ENCODE assay signal across 11 cellular contexts in genomic region chr16:30068333-30068732, GRCh38. TPM values are rescaled to one million over a fixed set of nuclear protein-coding genes. Genes with fewer than 3 reads are reported as not detected.
DNase-seq lines count a peak whose midpoint lies in the region; ATAC-seq, FAIRE-seq and TF ChIP-seq lines count a peak whose summit lies in the region.
"Had no signal": no experiment of that assay in that cellular context is flagged by ENCODE, and none has a peak within 500 bp of the region (broad histone marks: within the 10 kb centered on the region; RNA-seq: fewer than 3 reads in every experiment).

No MANE protein-coding gene starts in this region.

- H3K4me1 Mint-ChIP-seq in activated T-helper 2 cell treated with anti-CD3 and anti-CD28 coated beads, Interferon-gamma antibody, Interleukin-2, Interleukin-4, amounts not matched to agents 10 μg/mL and 5 μg/mL and 100 μg/mL, durations not matched to agents 14 hours and 24 hours and 36 hours (ENCODE audit: low read depth), result peaks cover 32% of the 10 kb centered on the region
- peaks cover 43% of the 10 kb centered on the region for H3K4me1 Mint-ChIP-seq in mesothelial cell of epicardium

- H3K9me3 Mint-ChIP-seq in activated T-helper 2 cell treated with anti-CD3 and anti-CD28 coated beads, Interferon-gamma antibody, Interleukin-2, Interleukin-4, amounts not matched to agents 10 μg/mL and 5 μg/mL and 100 μg/mL, durations not matched to agents 14 hours and 24 hours and 36 hours, result no peaks in the 10 kb centered on the region
- H3K9me3 Mint-ChIP-seq in mesothelial cell of epicardium, result no peaks in the 10 kb centered on the region

- H3K4me3 ChIP-seq in HepG2 (replicated peaks in 1 of 3; ENCODE audit: insufficient read depth in 1 of 3, low read depth in 2 of 3, low read length in 3 of 3) (peak overlapping the region in 2 of 3 experiments; percentile 16 to 47; a peak in 4 of 6 replicates), right lobe of liver (no peak overlapping the region), uterus (no peak overlapping the region), prostate gland (no peak overlapping the region)

- TF ChIP-seq CTCF in HepG2 (CRISPR knock-in tag; IDR thresholded peaks at IDR 0.05) (no peak), right lobe of liver (IDR thresholded peaks at IDR 0.05) (no peak), mesothelial cell of epicardium (IDR thresholded peaks at IDR 0.05; ENCODE audit: unreplicated experiment) (no peak), uterus (IDR thresholded peaks at IDR 0.05) (no peak), prostate gland (IDR thresholded peaks at IDR 0.05) (no peak)

- H3K27ac ChIP-seq in HepG2 (ENCODE audit: extremely low read length, insufficient read depth, low read length), result peak overlapping the region; percentile 32
- H3K27ac ChIP-seq in right lobe of liver, result no peak overlapping the region
- H3K27ac ChIP-seq in uterus, result peak overlapping the region; percentile 9 to 43
- H3K27ac ChIP-seq in prostate gland, result peak overlapping the region in 1 of 2 donors; percentile 97

- peak overlapping the region; percentile 90; the same call in 1 of the 2 replicates for H3K9ac ChIP-seq in HepG2 (ENCODE audit: insufficient read depth, low read depth, low read length)

- peaks cover 0 to 2% of the 10 kb centered on the region in 2 experiments; a peak in 1 of 5 replicates for H3K27me3 ChIP-seq in HepG2 (ENCODE audit: control insufficient read depth in 1 of 2, insufficient read depth in 2 of 2, low read length in 2 of 2)
- H3K27me3 ChIP-seq in right lobe of liver, result no peaks in the 10 kb centered on the region
- H3K27me3 ChIP-seq in uterus, result no peaks in the 10 kb centered on the region
- no peaks in the 10 kb centered on the region for H3K27me3 ChIP-seq in prostate gland (replicated peaks; ENCODE audit: insufficient read depth)

- peak overlapping the region; percentile 99 for H3K4me2 ChIP-seq in HepG2 (ENCODE audit: low read depth, low read length)

- H3K4me3 Mint-ChIP-seq in activated T-helper 2 cell treated with anti-CD3 and anti-CD28 coated beads, Interferon-gamma antibody, Interleukin-2, Interleukin-4, amounts not matched to agents 10 μg/mL and 5 μg/mL and 100 μg/mL, durations not matched to agents 14 hours and 24 hours and 36 hours (ENCODE audit: low read depth), result peak overlapping the region; percentile 70
- H3K4me3 Mint-ChIP-seq in mesothelial cell of epicardium, result peak overlapping the region; percentile 45

- WGBS in HepG2 (ENCODE audit: low lambda C conversion rate), result 96% methylated on average over 9 of the region's 9 CpGs
- 74% methylated on average over 3 of the region's 9 CpGs for WGBS in right lobe of liver (ENCODE audit: insufficient coverage, low coverage, low lambda C conversion rate, missing lambda C conversion rate)
- WGBS in prostate gland, result 84% methylated on average over 9 of the region's 9 CpGs

- no peak overlapping the region for H2AFZ ChIP-seq in HepG2 (ENCODE audit: low read length)

- ATAC-seq in HepG2, result no peak
- ATAC-seq in right lobe of liver, result no peak

- H3K27me3 Mint-ChIP-seq in activated T-helper 2 cell treated with anti-CD3 and anti-CD28 coated beads, Interferon-gamma antibody, Interleukin-2, Interleukin-4, amounts not matched to agents 10 μg/mL and 5 μg/mL and 100 μg/mL, durations not matched to agents 14 hours and 24 hours and 36 hours (ENCODE audit: low read depth), result no peaks in the 10 kb centered on the region
- H3K27me3 Mint-ChIP-seq in mesothelial cell of epicardium (ENCODE audit: low read depth), result no peaks in the 10 kb centered on the region

- H3K4me1 ChIP-seq in HepG2 (ENCODE audit: insufficient read depth, low read length), result peaks cover 61% of the 10 kb centered on the region
- peaks cover 0 to 44% (median 7%) of the 10 kb centered on the region in 4 donors for H3K4me1 ChIP-seq in right lobe of liver
- peaks cover 13 to 37% of the 10 kb centered on the region in 2 donors for H3K4me1 ChIP-seq in uterus
- peaks cover 37% of the 10 kb centered on the region for H3K4me1 ChIP-seq in prostate gland (replicated peaks)

- no peak for DNase-seq in HepG2 (ENCODE audit: low spot score)
- DNase-seq in right lobe of liver, result no peak
- DNase-seq in activated T-helper 2 cell treated with anti-CD3 and anti-CD28 coated beads, Interferon-gamma antibody, Interleukin-2, Interleukin-4, amounts not matched to agents 10 μg/mL and 5 μg/mL and 100 μg/mL, durations not matched to agents 14 hours and 24 hours and 36 hours (ENCODE audit: low spot score), result no peak
- DNase-seq in mesothelial cell of epicardium (ENCODE audit: low spot score in 2 of 2, unreplicated experiment in 2 of 2), result no peak
- DNase-seq in uterus, result no peak
- DNase-seq in hepatic stellate cell (ENCODE audit: low spot score), result no peak
- DNase-seq in prostate gland (ENCODE audit: low spot score), result no peak
- DNase-seq in stimulated activated naive CD4-positive, alpha-beta T cell (lab: John Stamatoyannopoulos, UW), result no peak
- DNase-seq: NCI-H2171 treated with DMSO at 0.1 percent for 48 hours had no signal

- intact Hi-C loops in HepG2 (cut with micrococcal nuclease; ENCODE audit: unreplicated experiment), result loop anchor here (5.0 kb wide), 1 partner anchor 679 kb away; the partner anchor contains the start of gene PHKG2
- intact Hi-C loops in right lobe of liver (cut with DNase I), result no loop called here
- intact Hi-C loops in activated T-helper 2 cell treated with anti-CD3 and anti-CD28 coated beads, Interferon-gamma antibody, Interleukin-2, Interleukin-4, amounts not matched to agents 10 μg/mL and 5 μg/mL and 100 μg/mL, durations not matched to agents 14 hours and 24 hours and 36 hours (cut with micrococcal nuclease), result loop anchor here (10.0 kb wide), 1 partner anchor 286 kb away; the partner anchor contains the start of gene CD2BP2
- intact Hi-C loops in uterus (cut with DNase I; ENCODE audit: low total_unique reads), result no loop called here
- intact Hi-C loops in prostate gland (cut with DNase I), result loop anchor here (5.0 to 10.0 kb wide), 2 partner anchors 54 to 586 kb away; partner anchors contain the start of genes FBRS, MAPK3 and PRR14

- H3K36me3 Mint-ChIP-seq in activated T-helper 2 cell treated with anti-CD3 and anti-CD28 coated beads, Interferon-gamma antibody, Interleukin-2, Interleukin-4, amounts not matched to agents 10 μg/mL and 5 μg/mL and 100 μg/mL, durations not matched to agents 14 hours and 24 hours and 36 hours (ENCODE audit: low read depth), result peaks cover 81% of the 10 kb centered on the region
- H3K36me3 Mint-ChIP-seq in mesothelial cell of epicardium, result peaks cover 30% of the 10 kb centered on the region

- FAIRE-seq in HepG2 (lab: Jason Lieb, UNC), result no peak
- FAIRE-seq: HTR-8/SVneo had no signal

- peak overlapping the region; percentile 74 for H3K27ac Mint-ChIP-seq in activated T-helper 2 cell treated with anti-CD3 and anti-CD28 coated beads, Interferon-gamma antibody, Interleukin-2, Interleukin-4, amounts not matched to agents 10 μg/mL and 5 μg/mL and 100 μg/mL, durations not matched to agents 14 hours and 24 hours and 36 hours
- H3K27ac Mint-ChIP-seq in mesothelial cell of epicardium, result peak overlapping the region; percentile 66

- peaks cover 71% of the 10 kb centered on the region for H4K20me1 ChIP-seq in HepG2 (ENCODE audit: insufficient read depth, low read length)

- no TSS peak for BruUV-seq in HepG2 (replicated peaks; lab: Mats Ljungman, UMichigan)

- POLR2A ChIA-PET in HepG2 (lab: Yijun Ruan, JAX), result interaction anchor here (9.1 kb wide), 1 partner anchor 23 kb away, joined by 120 read pairs; the partner anchor contains the start of gene TBX6

- H3K36me3 ChIP-seq in HepG2 (replicated peaks in 1 of 2; ENCODE audit: control insufficient read depth in 1 of 2, insufficient read depth in 2 of 2, low read length in 2 of 2) (peaks cover 35 to 57% of the 10 kb centered on the region in 2 experiments), right lobe of liver (peaks cover 15 to 53% (median 31%) of the 10 kb centered on the region in 4 donors), uterus (no peaks in the 10 kb centered on the region), prostate gland (peaks cover 14 to 24% of the 10 kb centered on the region in 2 donors)

- H3K9me3 ChIP-seq in HepG2 (ENCODE audit: low read length) (no peaks in the 10 kb centered on the region), right lobe of liver (no peaks in the 10 kb centered on the region), uterus (no peaks in the 10 kb centered on the region), prostate gland (no peaks in the 10 kb centered on the region)

- TF ChIP-seq EP300 in HepG2 (IDR thresholded peaks at IDR 0.05; ENCODE audit: low read depth in 2 of 2, low read length in 2 of 2) (no peak), HepG2 (CRISPR knock-in tag; IDR thresholded peaks at IDR 0.05; ENCODE audit: borderline replicate concordance) (no peak)

- no peak for TF ChIP-seq RAD21 in HepG2 (CRISPR knock-in tag; IDR thresholded peaks at IDR 0.05)

- in situ Hi-C loops in HepG2 (cut with HindIII; ENCODE audit: extremely low pct_ligation_motif_present, low pct_unique_long_range_greater_than_20kb), result no loop called here

- peaks cover 56% of the 10 kb centered on the region for H3K79me2 ChIP-seq in HepG2 (ENCODE audit: insufficient read depth, low read length)

- TF ChIP-seq POLR2A in HepG2 (IDR thresholded peaks at IDR 0.05; ENCODE audit: insufficient read depth in 1 of 2, low read depth in 2 of 2, low read length in 2 of 2), result no peak
- no peak for TF ChIP-seq POLR2A in right lobe of liver (IDR thresholded peaks at IDR 0.05)
- TF ChIP-seq POLR2A in uterus (IDR thresholded peaks at IDR 0.05), result no peak
- TF ChIP-seq POLR2A in prostate gland (IDR thresholded peaks at IDR 0.05), result no peak

- CTCF ChIA-PET in HepG2 (lab: Yijun Ruan, JAX; ENCODE audit: low intra/inter-chr PET ratio, low total read pairs), result interaction anchor here (0.6 to 2.2 kb wide), 3 partner anchors 23 to 43 kb away, joined by 3 to 9 read pairs (median 4); partner anchors contain the start of gene TBX6

RNA-seq across cellular contexts. Expression of gene ALDOA, which starts 2.8 kb away (rescaled TPM):
- total RNA-seq in HepG2 (2016; rRNA removed; fragmentation: Illumina TruSeq; extraction: Trizol) (925 and 999 TPM in 2 replicates), right lobe of liver (100 to 1,000 TPM; 113 to 580 (median 345) TPM), mesothelial cell of epicardium (613 to 624 TPM (median 618 TPM) in 3 replicates), uterus (100 to 1,000 TPM; 175 to 905 (median 489) TPM), prostate gland (100 to 1,000 TPM; 884 to 943 TPM)
- total RNA-seq in HepG2 (2016; cell fraction: cytosol; rRNA removed; fragmentation: Illumina TruSeq; extraction: Trizol; ENCODE audit: low read depth), result 363 and 383 TPM in 2 replicates
- total RNA-seq in HepG2 (2016; cell fraction: insoluble cytoplasmic fraction; rRNA removed; fragmentation: Illumina TruSeq; extraction: Trizol), result 919 and 949 TPM in 2 replicates
- total RNA-seq in HepG2 (2016; cell fraction: membrane; rRNA removed; fragmentation: Illumina TruSeq; extraction: Trizol), result 400 and 482 TPM in 2 replicates
- 406 and 421 TPM in 2 replicates for total RNA-seq in HepG2 (2016; cell fraction: nucleus; rRNA removed; fragmentation: Illumina TruSeq; extraction: Trizol)
- polyA plus RNA-seq in HepG2 (2011; rRNA removed), result 1,884 and 1,912 TPM in 2 replicates
- 1,982 and 2,786 TPM in 2 replicates for polyA plus RNA-seq in HepG2 (2011; cell fraction: cytosol; rRNA removed)
- 1,265 and 1,338 TPM in 2 replicates for polyA plus RNA-seq in HepG2 (2011; cell fraction: nucleus; rRNA removed)
- 2,541 and 2,865 TPM in 2 replicates for polyA plus RNA-seq in HepG2 (2012)
- 565 and 614 TPM in 2 replicates for polyA plus RNA-seq in HepG2 (2016; cell fraction: cytosol; fragmentation: Illumina TruSeq; extraction: Trizol; ENCODE audit: low read depth)
- polyA plus RNA-seq in HepG2 (2016; cell fraction: insoluble cytoplasmic fraction; fragmentation: Illumina TruSeq; extraction: Trizol; ENCODE audit: low read depth), result 1,258 and 1,452 TPM in 2 replicates
- polyA plus RNA-seq in HepG2 (2016; cell fraction: membrane; fragmentation: Illumina TruSeq; extraction: Trizol; ENCODE audit: low read depth), result 559 and 571 TPM in 2 replicates
- polyA plus RNA-seq in HepG2 (2016; cell fraction: nucleus; fragmentation: Illumina TruSeq; extraction: Trizol; ENCODE audit: insufficient read depth, low read depth), result 791 and 794 TPM in 2 replicates
- 1,277 and 3,284 TPM in 2 replicates for polyA minus RNA-seq in HepG2 (2011; rRNA and poly(A)+ RNA removed; ENCODE audit: low replicate concordance)
- 1,933 and 2,188 TPM in 2 replicates for polyA minus RNA-seq in HepG2 (2011; cell fraction: cytosol; rRNA and poly(A)+ RNA removed)
- 380 and 520 TPM in 2 replicates for polyA minus RNA-seq in HepG2 (2011; cell fraction: nucleus; rRNA and poly(A)+ RNA removed)
- 2,017 and 2,037 TPM in 2 replicates for total RNA-seq in activated T-helper 2 cell treated with anti-CD3 and anti-CD28 coated beads, Interferon-gamma antibody, Interleukin-2, Interleukin-4, amounts not matched to agents 10 μg/mL and 5 μg/mL and 100 μg/mL, durations not matched to agents 14 hours and 24 hours and 36 hours

RNA-seq across cellular contexts. Expression of gene PPP4C, which starts 7.5 kb away (rescaled TPM):
- 176 and 177 TPM in 2 replicates for total RNA-seq in HepG2 (2016; rRNA removed; fragmentation: Illumina TruSeq; extraction: Trizol)
- 65.7 and 77.2 TPM in 2 replicates for total RNA-seq in HepG2 (2016; cell fraction: cytosol; rRNA removed; fragmentation: Illumina TruSeq; extraction: Trizol; ENCODE audit: low read depth)
- 171 and 181 TPM in 2 replicates for total RNA-seq in HepG2 (2016; cell fraction: insoluble cytoplasmic fraction; rRNA removed; fragmentation: Illumina TruSeq; extraction: Trizol)
- 128 and 142 TPM in 2 replicates for total RNA-seq in HepG2 (2016; cell fraction: membrane; rRNA removed; fragmentation: Illumina TruSeq; extraction: Trizol)
- total RNA-seq in HepG2 (2016; cell fraction: nucleus; rRNA removed; fragmentation: Illumina TruSeq; extraction: Trizol), result 74.9 and 87.3 TPM in 2 replicates
- 220 and 272 TPM in 2 replicates for polyA plus RNA-seq in HepG2 (2011; rRNA removed)
- polyA plus RNA-seq in HepG2 (2011; cell fraction: cytosol; rRNA removed), result 258 and 302 TPM in 2 replicates
- polyA plus RNA-seq in HepG2 (2011; cell fraction: nucleus; rRNA removed), result 210 and 223 TPM in 2 replicates
- 137 and 191 TPM in 2 replicates for polyA plus RNA-seq in HepG2 (2012)
- polyA plus RNA-seq in HepG2 (2016; cell fraction: cytosol; fragmentation: Illumina TruSeq; extraction: Trizol; ENCODE audit: low read depth), result 74.4 and 81.5 TPM in 2 replicates
- polyA plus RNA-seq in HepG2 (2016; cell fraction: insoluble cytoplasmic fraction; fragmentation: Illumina TruSeq; extraction: Trizol; ENCODE audit: low read depth), result 211 and 227 TPM in 2 replicates
- polyA plus RNA-seq in HepG2 (2016; cell fraction: membrane; fragmentation: Illumina TruSeq; extraction: Trizol; ENCODE audit: low read depth), result 119 and 131 TPM in 2 replicates
- polyA plus RNA-seq in HepG2 (2016; cell fraction: nucleus; fragmentation: Illumina TruSeq; extraction: Trizol; ENCODE audit: insufficient read depth, low read depth), result 198 and 202 TPM in 2 replicates
- 448 and 594 TPM in 2 replicates for polyA minus RNA-seq in HepG2 (2011; rRNA and poly(A)+ RNA removed; ENCODE audit: low replicate concordance)
- polyA minus RNA-seq in HepG2 (2011; cell fraction: cytosol; rRNA and poly(A)+ RNA removed), result 140 and 151 TPM in 2 replicates
- polyA minus RNA-seq in HepG2 (2011; cell fraction: nucleus; rRNA and poly(A)+ RNA removed), result 46.2 and 53.8 TPM in 2 replicates
- total RNA-seq in right lobe of liver, result 10 to 100 TPM; 43.1 to 59.7 (median 47.0) TPM
- total RNA-seq in activated T-helper 2 cell treated with anti-CD3 and anti-CD28 coated beads, Interferon-gamma antibody, Interleukin-2, Interleukin-4, amounts not matched to agents 10 μg/mL and 5 μg/mL and 100 μg/mL, durations not matched to agents 14 hours and 24 hours and 36 hours, result 143 and 144 TPM in 2 replicates
- 102 to 107 TPM (median 105 TPM) in 3 replicates for total RNA-seq in mesothelial cell of epicardium
- 10 to 100 TPM; 15.6 to 78.5 (median 64.5) TPM for total RNA-seq in uterus
- 10 to 100 TPM; 67.8 to 85.4 TPM for total RNA-seq in prostate gland

RNA-seq across cellular contexts. Expression of gene TBX6, which starts 23.4 kb away (rescaled TPM):
- 0.24 TPM in 1 of 2 replicates, not detected in the other for total RNA-seq in HepG2 (2016; rRNA removed; fragmentation: Illumina TruSeq; extraction: Trizol)
- total RNA-seq in HepG2 (2016; cell fraction: cytosol; rRNA removed; fragmentation: Illumina TruSeq; extraction: Trizol; ENCODE audit: low read depth), result 0.09 and 0.20 TPM in 2 replicates
- total RNA-seq in HepG2 (2016; cell fraction: insoluble cytoplasmic fraction; rRNA removed; fragmentation: Illumina TruSeq; extraction: Trizol), result 0.16 and 0.37 TPM in 2 replicates
- total RNA-seq in HepG2 (2016; cell fraction: membrane; rRNA removed; fragmentation: Illumina TruSeq; extraction: Trizol), result 0.21 and 0.22 TPM in 2 replicates
- total RNA-seq in HepG2 (2016; cell fraction: nucleus; rRNA removed; fragmentation: Illumina TruSeq; extraction: Trizol), result 0.25 and 0.47 TPM in 2 replicates
- 0.42 and 0.51 TPM in 2 replicates for polyA plus RNA-seq in HepG2 (2011; rRNA removed)
- 0.08 and 0.24 TPM in 2 replicates for polyA plus RNA-seq in HepG2 (2011; cell fraction: cytosol; rRNA removed)
- 1.6 and 1.8 TPM in 2 replicates for polyA plus RNA-seq in HepG2 (2011; cell fraction: nucleus; rRNA removed)
- polyA plus RNA-seq in HepG2 (2012), result 0.36 and 0.44 TPM in 2 replicates
- 0.35 and 0.51 TPM in 2 replicates for polyA plus RNA-seq in HepG2 (2016; cell fraction: cytosol; fragmentation: Illumina TruSeq; extraction: Trizol; ENCODE audit: low read depth)
- polyA plus RNA-seq in HepG2 (2016; cell fraction: insoluble cytoplasmic fraction; fragmentation: Illumina TruSeq; extraction: Trizol; ENCODE audit: low read depth), result 0.25 and 0.34 TPM in 2 replicates
- 0.39 and 0.63 TPM in 2 replicates for polyA plus RNA-seq in HepG2 (2016; cell fraction: membrane; fragmentation: Illumina TruSeq; extraction: Trizol; ENCODE audit: low read depth)
- 0.78 and 1.4 TPM in 2 replicates for polyA plus RNA-seq in HepG2 (2016; cell fraction: nucleus; fragmentation: Illumina TruSeq; extraction: Trizol; ENCODE audit: insufficient read depth, low read depth)
- polyA minus RNA-seq in HepG2 (2011; rRNA and poly(A)+ RNA removed; ENCODE audit: low replicate concordance), result 1.1 TPM in 1 of 2 replicates, not detected in the other
- not detected in 2 replicates for polyA minus RNA-seq in HepG2 (2011; cell fraction: cytosol; rRNA and poly(A)+ RNA removed)
- polyA minus RNA-seq in HepG2 (2011; cell fraction: nucleus; rRNA and poly(A)+ RNA removed), result 0.39 and 0.62 TPM in 2 replicates
- under 1 TPM; 0.37 to 0.68 (median 0.42) TPM for total RNA-seq in right lobe of liver
- 2.7 and 2.9 TPM in 2 replicates for total RNA-seq in activated T-helper 2 cell treated with anti-CD3 and anti-CD28 coated beads, Interferon-gamma antibody, Interleukin-2, Interleukin-4, amounts not matched to agents 10 μg/mL and 5 μg/mL and 100 μg/mL, durations not matched to agents 14 hours and 24 hours and 36 hours
- total RNA-seq in mesothelial cell of epicardium, result 2.3 to 2.7 TPM (median 2.4 TPM) in 3 replicates
- total RNA-seq in uterus, result 1 to 10 TPM in 1 of 4 donors, under 1 TPM in 1, not detected in 2; 0.21 to 1.3 TPM
- 1 to 10 TPM; 1.5 to 2.5 TPM for total RNA-seq in prostate gland

RNA-seq across cellular contexts. Expression of gene YPEL3, which starts 27.7 kb away (rescaled TPM):
- total RNA-seq in HepG2 (2016; rRNA removed; fragmentation: Illumina TruSeq; extraction: Trizol), result 4.8 and 5.4 TPM in 2 replicates
- total RNA-seq in HepG2 (2016; cell fraction: cytosol; rRNA removed; fragmentation: Illumina TruSeq; extraction: Trizol; ENCODE audit: low read depth), result 15.6 and 18.9 TPM in 2 replicates
- total RNA-seq in HepG2 (2016; cell fraction: insoluble cytoplasmic fraction; rRNA removed; fragmentation: Illumina TruSeq; extraction: Trizol), result 3.6 and 7.4 TPM in 2 replicates
- total RNA-seq in HepG2 (2016; cell fraction: membrane; rRNA removed; fragmentation: Illumina TruSeq; extraction: Trizol), result 16.8 and 17.0 TPM in 2 replicates
- total RNA-seq in HepG2 (2016; cell fraction: nucleus; rRNA removed; fragmentation: Illumina TruSeq; extraction: Trizol), result 3.7 and 3.9 TPM in 2 replicates
- polyA plus RNA-seq in HepG2 (2011; rRNA removed), result 47.0 and 63.6 TPM in 2 replicates
- 39.4 and 54.7 TPM in 2 replicates for polyA plus RNA-seq in HepG2 (2011; cell fraction: cytosol; rRNA removed)
- 83.9 and 94.9 TPM in 2 replicates for polyA plus RNA-seq in HepG2 (2011; cell fraction: nucleus; rRNA removed)
- 69.8 and 96.9 TPM in 2 replicates for polyA plus RNA-seq in HepG2 (2012)
- polyA plus RNA-seq in HepG2 (2016; cell fraction: cytosol; fragmentation: Illumina TruSeq; extraction: Trizol; ENCODE audit: low read depth), result 32.9 and 34.4 TPM in 2 replicates
- 7.4 and 9.0 TPM in 2 replicates for polyA plus RNA-seq in HepG2 (2016; cell fraction: insoluble cytoplasmic fraction; fragmentation: Illumina TruSeq; extraction: Trizol; ENCODE audit: low read depth)
- polyA plus RNA-seq in HepG2 (2016; cell fraction: membrane; fragmentation: Illumina TruSeq; extraction: Trizol; ENCODE audit: low read depth), result 23.4 and 24.5 TPM in 2 replicates
- polyA plus RNA-seq in HepG2 (2016; cell fraction: nucleus; fragmentation: Illumina TruSeq; extraction: Trizol; ENCODE audit: insufficient read depth, low read depth), result 12.2 and 14.9 TPM in 2 replicates
- polyA minus RNA-seq in HepG2 (2011; rRNA and poly(A)+ RNA removed; ENCODE audit: low replicate concordance), result 4.9 and 32.0 TPM in 2 replicates
- polyA minus RNA-seq in HepG2 (2011; cell fraction: cytosol; rRNA and poly(A)+ RNA removed), result 14.5 and 16.8 TPM in 2 replicates
- 7.6 and 11.2 TPM in 2 replicates for polyA minus RNA-seq in HepG2 (2011; cell fraction: nucleus; rRNA and poly(A)+ RNA removed)
- 10 to 100 TPM; 13.5 to 46.5 (median 21.9) TPM for total RNA-seq in right lobe of liver
- total RNA-seq in activated T-helper 2 cell treated with anti-CD3 and anti-CD28 coated beads, Interferon-gamma antibody, Interleukin-2, Interleukin-4, amounts not matched to agents 10 μg/mL and 5 μg/mL and 100 μg/mL, durations not matched to agents 14 hours and 24 hours and 36 hours, result 14.0 and 14.2 TPM in 2 replicates
- total RNA-seq in mesothelial cell of epicardium, result 34.5 to 45.0 TPM (median 36.9 TPM) in 3 replicates
- 100 to 1,000 TPM in 1 of 4 donors, 10 to 100 TPM in 2, 1 to 10 TPM in 1; 9.2 to 158 (median 36.4) TPM for total RNA-seq in uterus
- 100 to 1,000 TPM; 150 to 164 TPM for total RNA-seq in prostate gland

RNA-seq across cellular contexts. Expression of gene TLCD3B, which starts 37.3 kb away (rescaled TPM):
- total RNA-seq in HepG2 (2016; rRNA removed; fragmentation: Illumina TruSeq; extraction: Trizol) (not detected in 2 replicates), right lobe of liver (not detected), mesothelial cell of epicardium (0.55 to 1.1 TPM (median 0.72 TPM) in 3 replicates), uterus (under 1 TPM in 1 of 4 donors, not detected in 3; 0.62 TPM), prostate gland (10 to 100 TPM in 1 of 2 donors, under 1 TPM in 1; 0.46 to 17.2 TPM)
- total RNA-seq in HepG2 (2016; cell fraction: cytosol; rRNA removed; fragmentation: Illumina TruSeq; extraction: Trizol; ENCODE audit: low read depth), result not detected in 2 replicates
- not detected in 2 replicates for total RNA-seq in HepG2 (2016; cell fraction: insoluble cytoplasmic fraction; rRNA removed; fragmentation: Illumina TruSeq; extraction: Trizol)
- total RNA-seq in HepG2 (2016; cell fraction: membrane; rRNA removed; fragmentation: Illumina TruSeq; extraction: Trizol), result not detected in 2 replicates
- total RNA-seq in HepG2 (2016; cell fraction: nucleus; rRNA removed; fragmentation: Illumina TruSeq; extraction: Trizol), result not detected in 2 replicates
- polyA plus RNA-seq in HepG2 (2011; rRNA removed), result 0.24 TPM in 1 of 2 replicates, not detected in the other
- not detected in 2 replicates for polyA plus RNA-seq in HepG2 (2011; cell fraction: cytosol; rRNA removed)
- polyA plus RNA-seq in HepG2 (2011; cell fraction: nucleus; rRNA removed), result 0.10 and 0.54 TPM in 2 replicates
- not detected in 2 replicates for polyA plus RNA-seq in HepG2 (2012)
- not detected in 2 replicates for polyA plus RNA-seq in HepG2 (2016; cell fraction: cytosol; fragmentation: Illumina TruSeq; extraction: Trizol; ENCODE audit: low read depth)
- not detected in 2 replicates for polyA plus RNA-seq in HepG2 (2016; cell fraction: insoluble cytoplasmic fraction; fragmentation: Illumina TruSeq; extraction: Trizol; ENCODE audit: low read depth)
- polyA plus RNA-seq in HepG2 (2016; cell fraction: membrane; fragmentation: Illumina TruSeq; extraction: Trizol; ENCODE audit: low read depth), result not detected in 2 replicates
- polyA plus RNA-seq in HepG2 (2016; cell fraction: nucleus; fragmentation: Illumina TruSeq; extraction: Trizol; ENCODE audit: insufficient read depth, low read depth), result not detected in 2 replicates
- polyA minus RNA-seq in HepG2 (2011; rRNA and poly(A)+ RNA removed; ENCODE audit: low replicate concordance), result 0.72 TPM in 1 of 2 replicates, not detected in the other
- polyA minus RNA-seq in HepG2 (2011; cell fraction: cytosol; rRNA and poly(A)+ RNA removed), result not detected in 2 replicates
- not detected in 2 replicates for polyA minus RNA-seq in HepG2 (2011; cell fraction: nucleus; rRNA and poly(A)+ RNA removed)
- 2.3 and 2.6 TPM in 2 replicates for total RNA-seq in activated T-helper 2 cell treated with anti-CD3 and anti-CD28 coated beads, Interferon-gamma antibody, Interleukin-2, Interleukin-4, amounts not matched to agents 10 μg/mL and 5 μg/mL and 100 μg/mL, durations not matched to agents 14 hours and 24 hours and 36 hours
- total RNA-seq: mucosa of gallbladder had no signal

Comparison
In these comparisons a context has a peak if more than half of its experiments do, and no peak if none do; other contexts are left out.
1. H3K27ac ChIP-seq: peak in HepG2 (single experiment) and uterus (2 of 2); none in right lobe of liver (0 of 3).
2. H3K4me3 ChIP-seq: peak in HepG2 (2 of 3); none in right lobe of liver (0 of 3), uterus (0 of 2) and prostate gland (0 of 2).
3. intact Hi-C loops: an anchor here in HepG2 (5.0 kb wide), activated T-helper 2 cell treated with anti-CD3 and anti-CD28 coated beads, Interferon-gamma antibody, Interleukin-2, Interleukin-4, amounts not matched to agents 10 μg/mL and 5 μg/mL and 100 μg/mL, durations not matched to agents 14 hours and 24 hours and 36 hours (10.0 kb wide) and prostate gland (5.0 to 10.0 kb wide); none called in right lobe of liver and uterus.